24 cellular contexts compared by ENCODE assay signal in genomic region chr7:9097565-9098060, GRCh38.
"Had no signal": no experiment of that assay in that cellular context is flagged by ENCODE, and none has a peak within 500 bp of the region (broad histone marks: within the 10 kb centered on the region; RNA-seq: fewer than 3 reads in every experiment).

No MANE protein-coding gene starts in this region.

- H3K4me3 ChIP-seq: body of pancreas, gastrocnemius medialis, testis, transverse colon had no signal

- ATAC-seq: activated naive CD8-positive, alpha-beta T cell treated with anti-CD3 and anti-CD28 coated beads, Interleukin-2, amount 50 U/mL, for 24 hours; body of pancreas; gastrocnemius medialis; naive thymus-derived CD4-positive, alpha-beta T cell; right cardiac atrium; stimulated activated naive CD8-positive, alpha-beta T cell treated with anti-CD3 and anti-CD28 coated beads, Interleukin-15, Interleukin-2, amounts not matched to agents 100 U/mL and 50 U/mL, for 24 hours; T-helper 17 cell; WTC11 had no signal

- DNase-seq: activated CD4-positive, alpha-beta memory T cell treated with anti-CD3 and anti-CD28 coated beads, Interleukin-2, amount 10 ng/mL, durations not matched to agents 7 days and 5 days; activated CD4-positive, alpha-beta T cell treated with anti-CD3 and anti-CD28 coated beads for 1 hour; activated CD4-positive, alpha-beta T cell treated with anti-CD3 and anti-CD28 coated beads, Interleukin-2, amount 10 ng/mL, durations not matched to agents 7 days and 5 days; activated CD8-positive, alpha-beta memory T cell treated with anti-CD3 and anti-CD28 coated beads, Interleukin-2, amount 50 U/mL, for 48 hours; activated gamma-delta T cell; activated naive CD4-positive, alpha-beta T cell treated with anti-CD3 and anti-CD28 coated beads, Interleukin-2, amount 50 U/mL, for 16 hours; activated naive CD8-positive, alpha-beta T cell treated with anti-CD3 and anti-CD28 coated beads, Interleukin-2, amount 50 U/mL, for 24 hours; activated T-cell treated with anti-CD3 and anti-CD28 coated beads, Interleukin-2, amount 50 U/mL, for 24 hours; amygdala; body of pancreas; dermis blood vessel endothelial cell; effector CD4-positive, alpha-beta T cell; gastrocnemius medialis; glutamatergic neuron; islet precursor cell; naive thymus-derived CD4-positive, alpha-beta T cell; nucleus accumbens; right cardiac atrium; stimulated activated CD4-positive, alpha-beta T cell treated with anti-CD3 and anti-CD28 coated beads, Interleukin-2, amount 100 ng/mL, for 48 hours; stimulated activated naive CD8-positive, alpha-beta T cell treated with anti-CD3 and anti-CD28 coated beads, Interleukin-15, Interleukin-2, amounts not matched to agents 100 U/mL and 50 U/mL, for 24 hours; T-helper 17 cell; testis; transverse colon had no signal
